ENCODE assay signal across 15 cellular contexts in the genomic region with DNA sequence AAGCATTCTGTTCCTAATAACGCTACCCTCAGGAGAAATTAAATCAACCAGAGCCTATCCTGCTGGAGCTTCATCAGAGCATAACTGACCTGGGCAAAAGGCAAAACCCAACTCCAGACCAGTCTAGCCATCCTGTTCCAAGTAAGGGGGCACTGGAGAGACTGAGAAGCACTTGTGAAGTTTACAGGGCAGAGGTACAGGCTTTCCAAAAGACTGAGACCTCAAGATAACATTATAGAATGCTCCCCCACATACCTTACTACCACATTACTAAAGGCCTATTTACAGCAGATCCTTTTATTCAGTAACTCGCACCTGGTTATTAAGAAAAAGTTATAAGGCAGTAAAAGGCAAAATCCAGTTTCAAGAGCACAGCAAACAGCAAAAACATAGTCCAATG. TPM values are rescaled to one million over a fixed set of nuclear protein-coding genes. Genes with fewer than 3 reads are reported as not detected.
DNase-seq lines count a peak whose midpoint lies in the region; ATAC-seq and TF ChIP-seq lines count a peak whose summit lies in the region.
"Had no signal": no experiment of that assay in that cellular context is flagged by ENCODE, and none has a peak within 500 bp of the region (broad histone marks: within the 10 kb centered on the region; RNA-seq: fewer than 3 reads in every experiment).

No MANE protein-coding gene starts in this region.

- H3K79me2 ChIP-seq in SU-DHL-6 (ENCODE audit: insufficient read depth, low read length), result peaks cover 100% of the 10 kb centered on the region

- peak overlapping the region; percentile 37 for H3K4me2 ChIP-seq in SU-DHL-6 (ENCODE audit: low read depth, low read length, poor library complexity, severe bottlenecking)

- no peaks in the 10 kb centered on the region for H3K9me3 ChIP-seq in SU-DHL-6 (ENCODE audit: insufficient read depth, low read length)
- no peaks in the 10 kb centered on the region for H3K9me3 ChIP-seq in ovary

- no peaks in the 10 kb centered on the region for H3K27me3 Mint-ChIP-seq in activated naive CD4-positive, alpha-beta T cell treated with anti-CD3 and anti-CD28 coated beads, Interleukin-2, amount 10 ng/mL, durations not matched to agents 7 days and 5 days
- no peaks in the 10 kb centered on the region for H3K27me3 Mint-ChIP-seq in stimulated activated naive CD8-positive, alpha-beta T cell treated with anti-CD3 and anti-CD28 coated beads, Interleukin-15, amount 100 ng/mL, for 72 hours

- no peak for TF ChIP-seq POLR2A in ovary (IDR thresholded peaks at IDR 0.05)

- H3K9me2 ChIP-seq in SU-DHL-6 (replicated peaks; ENCODE audit: insufficient read depth, low read length), result no peaks in the 10 kb centered on the region

- no peak overlapping the region for H3K4me3 Mint-ChIP-seq in activated naive CD4-positive, alpha-beta T cell treated with anti-CD3 and anti-CD28 coated beads, Interleukin-2, amount 10 ng/mL, durations not matched to agents 7 days and 5 days
- H3K4me3 Mint-ChIP-seq in stimulated activated naive CD8-positive, alpha-beta T cell treated with anti-CD3 and anti-CD28 coated beads, Interleukin-15, amount 100 ng/mL, for 72 hours, result peak overlapping the region; percentile 51 to 68
- H3K4me3 Mint-ChIP-seq: H9 had no signal

- H4K20me1 ChIP-seq in SU-DHL-6 (ENCODE audit: low read depth, low read length), result peaks cover 33% of the 10 kb centered on the region

- H3K27ac Mint-ChIP-seq in activated naive CD4-positive, alpha-beta T cell treated with anti-CD3 and anti-CD28 coated beads, Interleukin-2, amount 10 ng/mL, durations not matched to agents 7 days and 5 days, result peak overlapping the region; percentile 69
- H3K27ac Mint-ChIP-seq in stimulated activated naive CD8-positive, alpha-beta T cell treated with anti-CD3 and anti-CD28 coated beads, Interleukin-15, amount 100 ng/mL, for 72 hours, result peak overlapping the region in 1 of 2 donors; percentile 19

- peaks cover 19% of the 10 kb centered on the region for H3K9me3 Mint-ChIP-seq in activated naive CD4-positive, alpha-beta T cell treated with anti-CD3 and anti-CD28 coated beads, Interleukin-2, amount 10 ng/mL, durations not matched to agents 7 days and 5 days
- peaks cover 23 to 31% of the 10 kb centered on the region in 2 donors for H3K9me3 Mint-ChIP-seq in stimulated activated naive CD8-positive, alpha-beta T cell treated with anti-CD3 and anti-CD28 coated beads, Interleukin-15, amount 100 ng/mL, for 72 hours

- H3K4me1 ChIP-seq in ovary (ENCODE audit: insufficient read depth), result peaks cover 4% of the 10 kb centered on the region

- no peak overlapping the region for H3K4me3 ChIP-seq in SU-DHL-6 (ENCODE audit: insufficient read depth, low read length, poor library complexity, severe bottlenecking)
- no peak overlapping the region for H3K4me3 ChIP-seq in ovary
- H3K4me3 ChIP-seq: esophagus muscularis mucosa had no signal

- 70 to 86% (median 85%) methylated on average over 2 of the region's 2 CpGs for WGBS in ovary, 3 donors

- DNase-seq in activated naive CD4-positive, alpha-beta T cell treated with anti-CD3 and anti-CD28 coated beads, Interleukin-2, amount 10 ng/mL, durations not matched to agents 7 days and 5 days, result no peak
- no peak for DNase-seq in activated naive CD4-positive, alpha-beta T cell treated with anti-CD3 and anti-CD28 coated beads, Interleukin-2, amount 50 U/mL, for 16 hours
- DNase-seq in fibroblast of gingiva (ENCODE audit: low read depth) (peak; percentile 12), cortex of kidney (lab: John Stamatoyannopoulos, UW) (no peak), ovary (no peak)
- DNase-seq in stimulated activated naive CD8-positive, alpha-beta T cell treated with anti-CD3 and anti-CD28 coated beads, Interleukin-15, amount 100 ng/mL, for 72 hours, result no peak
- DNase-seq: amniotic stem cell, DMS 273 treated with DMSO at 0.1 percent for 48 hours, H9, KG1, NCI-H2029, small intestine had no signal

- intact Hi-C loops in ovary (cut with DNase I), result no loop called here

- no peaks in the 10 kb centered on the region for H3K27me3 ChIP-seq in SU-DHL-6 (ENCODE audit: low read length)
- H3K27me3 ChIP-seq in ovary, result no peaks in the 10 kb centered on the region
- H3K27me3 ChIP-seq: esophagus muscularis mucosa had no signal

- H3F3A ChIP-seq in SU-DHL-6 (ENCODE audit: insufficient read depth), result peaks cover 19% of the 10 kb centered on the region

- peaks cover 15% of the 10 kb centered on the region; the same call in 1 of the 2 replicates for H3K36me3 ChIP-seq in SU-DHL-6 (ENCODE audit: low read length)
- H3K36me3 ChIP-seq in ovary, result no peaks in the 10 kb centered on the region
- H3K36me3 ChIP-seq: esophagus muscularis mucosa had no signal

- no peak for ATAC-seq in stimulated activated naive CD8-positive, alpha-beta T cell treated with anti-CD3 and anti-CD28 coated beads, Interleukin-15, amount 100 ng/mL, for 72 hours
- ATAC-seq in HG02798 (IDR thresholded peaks at IDR 0.05; ENCODE audit: poor library complexity, unreplicated experiment), result no peak

- TF ChIP-seq EP300 in ovary (IDR thresholded peaks at IDR 0.05), result no peak

- H3K27ac ChIP-seq in SU-DHL-6 (ENCODE audit: low read depth, low read length), result peak overlapping the region; percentile 6
- no peak overlapping the region for H3K27ac ChIP-seq in ovary
- H3K27ac ChIP-seq: esophagus muscularis mucosa had no signal

- no peak overlapping the region for H2AFZ ChIP-seq in SU-DHL-6 (ENCODE audit: low read depth, low read length, severe bottlenecking)

- no peak for TF ChIP-seq CTCF in SU-DHL-6 (IDR thresholded peaks at IDR 0.05; ENCODE audit: insufficient read depth, low read length, poor library complexity, severe bottlenecking)
- no peak for TF ChIP-seq CTCF in ovary (IDR thresholded peaks at IDR 0.05)

- CTCF ChIA-PET in activated naive CD4-positive, alpha-beta T cell treated with anti-CD3 and anti-CD28 coated beads, Interleukin-2, amount 10 ng/mL, durations not matched to agents 7 days and 5 days (lab: Charles Lee), result no interaction called here

- H3K36me3 Mint-ChIP-seq in activated naive CD4-positive, alpha-beta T cell treated with anti-CD3 and anti-CD28 coated beads, Interleukin-2, amount 10 ng/mL, durations not matched to agents 7 days and 5 days, result peaks cover 31% of the 10 kb centered on the region

- no peak overlapping the region for H3K9ac ChIP-seq in SU-DHL-6 (ENCODE audit: low read length)

- H3K4me1 Mint-ChIP-seq in activated naive CD4-positive, alpha-beta T cell treated with anti-CD3 and anti-CD28 coated beads, Interleukin-2, amount 10 ng/mL, durations not matched to agents 7 days and 5 days, result peaks cover 52% of the 10 kb centered on the region
- peaks cover 60% of the 10 kb centered on the region for H3K4me1 Mint-ChIP-seq in stimulated activated naive CD8-positive, alpha-beta T cell treated with anti-CD3 and anti-CD28 coated beads, Interleukin-15, amount 100 ng/mL, for 72 hours

RNA-seq across cellular contexts. Expression of a gene that starts 35.5 kb away (rescaled TPM):
- 10 to 100 TPM in 5 of 7 donors, 1 to 10 TPM in 2; 6.3 to 19.5 (median 16.3) TPM for total RNA-seq in ovary
- 10 to 100 TPM in 1 of 2 donors, 1 to 10 TPM in 1; 3.0 to 10.8 TPM for polyA plus RNA-seq in ovary
